9 cellular contexts compared by ENCODE assay signal in genomic region chr10:4067552-4068254, GRCh38.
DNase-seq lines count a peak whose midpoint lies in the region; ATAC-seq and TF ChIP-seq lines count a peak whose summit lies in the region.
"Had no signal": no experiment of that assay in that cellular context is flagged by ENCODE, and none has a peak within 500 bp of the region (broad histone marks: within the 10 kb centered on the region; RNA-seq: fewer than 3 reads in every experiment).

No MANE protein-coding gene starts in this region.

- H4K20me1 ChIP-seq in OCI-LY7 (ENCODE audit: insufficient read depth, low read length): no peaks in the 10 kb centered on the region

- H3K27ac ChIP-seq in lower lobe of right lung (no peak overlapping the region), OCI-LY7 (ENCODE audit: low read depth, low read length, poor library complexity, severe bottlenecking) (no peak overlapping the region)

- TF ChIP-seq CTCF in lower lobe of right lung (IDR thresholded peaks at IDR 0.05) (no peak), OCI-LY7 (conservative IDR thresholded peaks at IDR 0.05; ENCODE audit: low read length) (no peak)

- H3K4me1 ChIP-seq in lower lobe of right lung (peaks cover 14% of the 10 kb centered on the region), OCI-LY7 (ENCODE audit: insufficient read depth, low read length, poor library complexity, severe bottlenecking) (no peaks in the 10 kb centered on the region)

- H2AFZ ChIP-seq in OCI-LY7 (ENCODE audit: low read length): no peak overlapping the region

- CTCF ChIA-PET in OCI-LY7 (lab: Charles Lee; ENCODE audit: unreplicated experiment): no interaction called here

- H3K4me2 ChIP-seq in OCI-LY7 (ENCODE audit: low read length): no peak overlapping the region

- no peaks in the 10 kb centered on the region for H3K27me3 ChIP-seq in lower lobe of right lung (ENCODE audit: low read depth)

- ATAC-seq in GM21723 (IDR thresholded peaks at IDR 0.05; ENCODE audit: unreplicated experiment): peak; percentile 79
- peak; percentile 39 to 71 for ATAC-seq in lower lobe of right lung
- ATAC-seq in GM18519 (IDR thresholded peaks at IDR 0.05; ENCODE audit: low FRiP score, unreplicated experiment): no peak

- H3K4me3 ChIP-seq in lower lobe of right lung (no peak overlapping the region), OCI-LY7 (ENCODE audit: low read depth, low read length, poor library complexity, severe bottlenecking) (no peak overlapping the region)

- H3K79me2 ChIP-seq in OCI-LY7 (ENCODE audit: insufficient read depth, low read depth, low read length): no peaks in the 10 kb centered on the region

- POLR2A ChIA-PET in OCI-LY7 (lab: Charles Lee): no interaction called here

- H3K9me3 ChIP-seq in lower lobe of right lung (no peaks in the 10 kb centered on the region), OCI-LY7 (ENCODE audit: low read length) (no peaks in the 10 kb centered on the region)

- intact Hi-C loops in lower lobe of right lung (cut with DNase I): no loop called here
- intact Hi-C loops in OCI-LY7 (cut with micrococcal nuclease; ENCODE audit: unreplicated experiment): no loop called here

- no TSS peak for BruUV-seq in OCI-LY7 (replicated peaks; lab: Mats Ljungman, UMichigan)

- H3K36me3 ChIP-seq in lower lobe of right lung: no peaks in the 10 kb centered on the region
- H3K36me3 ChIP-seq in OCI-LY7 (ENCODE audit: insufficient read depth, low read length): no peaks in the 10 kb centered on the region

- H3K9me2 ChIP-seq in OCI-LY7 (ENCODE audit: insufficient read depth, low read length): no peaks in the 10 kb centered on the region

- DNase-seq in GM03348 (ENCODE audit: low spot score): peak; percentile 20
- DNase-seq in NCI-H69 (lab: John Stamatoyannopoulos, UW): peak; percentile 1
- DNase-seq in lower lobe of right lung: no peak
- no peak for DNase-seq in NCI-H1436 (lab: John Stamatoyannopoulos, UW)
- DNase-seq in OCI-LY7 (ENCODE audit: low spot score): no peak
- no peak for DNase-seq in AG08395 (ENCODE audit: low spot score)
- DNase-seq: NCI-H510A had no signal

Comparison
In these comparisons a context has a peak if more than half of its experiments do, and no peak if none do; other contexts are left out.
1. DNase-seq: peak in GM03348 (single experiment) and NCI-H69 (single experiment); none in lower lobe of right lung (single experiment), NCI-H1436 (single experiment), OCI-LY7 (single experiment) and AG08395 (single experiment).